In genomic region chr11:69997352-69997751, GRCh38 we compare ENCODE assay signal across 38 cellular contexts.
"Had no signal": no experiment of that assay in that cellular context is flagged by ENCODE, and none has a peak within 500 bp of the region (broad histone marks: within the 10 kb centered on the region; RNA-seq: fewer than 3 reads in every experiment).

No MANE protein-coding gene starts in this region.

- DNase-seq: activated CD4-positive, alpha-beta memory T cell treated with anti-CD3 and anti-CD28 coated beads, Interleukin-2, amount 10 ng/mL, durations not matched to agents 7 days and 5 days; activated CD4-positive, alpha-beta T cell treated with anti-CD3 and anti-CD28 coated beads for 1 hour; activated CD4-positive, alpha-beta T cell treated with anti-CD3 and anti-CD28 coated beads for 36 hours; activated CD4-positive, alpha-beta T cell treated with anti-CD3 and anti-CD28 coated beads for 48 hours; activated CD4-positive, alpha-beta T cell treated with anti-CD3 and anti-CD28 coated beads, Interleukin-2, amount 10 ng/mL, durations not matched to agents 7 days and 5 days; activated CD4-positive, alpha-beta T cell treated with anti-CD3 and anti-CD28 coated beads, Interleukin-2, amount 50 U/mL, for 48 hours; activated CD4-positive, CD25-positive, alpha-beta regulatory T cell; activated CD8-positive, alpha-beta memory T cell treated with anti-CD3 and anti-CD28 coated beads for 24 hours; activated CD8-positive, alpha-beta memory T cell treated with anti-CD3 and anti-CD28 coated beads, Interleukin-2, amount 10 ng/mL, durations not matched to agents 7 days and 5 days; activated CD8-positive, alpha-beta memory T cell treated with anti-CD3 and anti-CD28 coated beads, Interleukin-2, amount 50 U/mL, for 48 hours; activated CD8-positive, alpha-beta T cell treated with anti-CD3 and anti-CD28 coated beads, Interleukin-2, amount 10 ng/mL, durations not matched to agents 7 days and 5 days; activated effector memory CD4-positive, alpha-beta T cell treated with Interleukin-2 at 50 U/mL for 16 hours; activated gamma-delta T cell; activated naive CD4-positive, alpha-beta T cell treated with anti-CD3 and anti-CD28 coated beads, Interleukin-2, amount 10 ng/mL, durations not matched to agents 7 days and 5 days; activated naive CD4-positive, alpha-beta T cell treated with Interleukin-2 at 50 U/mL for 16 hours; activated naive CD8-positive, alpha-beta T cell treated with anti-CD3 and anti-CD28 coated beads, Interleukin-2, amount 10 ng/mL, durations not matched to agents 7 days and 5 days; activated naive CD8-positive, alpha-beta T cell treated with anti-CD3 and anti-CD28 coated beads, Interleukin-2, amount 50 U/mL, for 24 hours; activated T-cell treated with anti-CD3 and anti-CD28 coated beads, Interleukin-2, amount 50 U/mL, for 24 hours; activated T-cell treated with anti-CD3 and anti-CD28 coated beads, Interleukin-2, amount 50 U/mL, for 48 hours; amygdala; anterior cingulate cortex; caudate nucleus; cerebellar nuclear complex; T-helper 2 cell; T-helper 9 cell had no signal

- H3K27ac ChIP-seq: ascending aorta, cardiac muscle cell, VCaP had no signal

- FAIRE-seq: bronchial epithelial cell, TTC549 had no signal

- H3K27ac Mint-ChIP-seq: activated CD4-positive, alpha-beta memory T cell treated with anti-CD3 and anti-CD28 coated beads, Interleukin-2, amount 10 ng/mL, durations not matched to agents 7 days and 5 days; activated CD4-positive, alpha-beta T cell treated with anti-CD3 and anti-CD28 coated beads for 36 hours; activated CD4-positive, alpha-beta T cell treated with anti-CD3 and anti-CD28 coated beads, Interleukin-2, amount 10 ng/mL, durations not matched to agents 7 days and 5 days; activated CD8-positive, alpha-beta memory T cell treated with anti-CD3 and anti-CD28 coated beads, Interleukin-2, amount 10 ng/mL, durations not matched to agents 7 days and 5 days; activated CD8-positive, alpha-beta T cell treated with anti-CD3 and anti-CD28 coated beads, Interleukin-2, amount 10 ng/mL, durations not matched to agents 7 days and 5 days; activated naive CD4-positive, alpha-beta T cell treated with anti-CD3 and anti-CD28 coated beads, Interleukin-2, amount 10 ng/mL, durations not matched to agents 7 days and 5 days; activated naive CD4-positive, alpha-beta T cell treated with anti-CD3 and anti-CD28 coated beads, Interleukin-2, amount 50 U/mL, for 24 hours; activated naive CD8-positive, alpha-beta T cell; activated naive CD8-positive, alpha-beta T cell treated with anti-CD3 and anti-CD28 coated beads, Interleukin-2, amount 10 ng/mL, durations not matched to agents 7 days and 5 days; activated naive CD8-positive, alpha-beta T cell treated with anti-CD3 and anti-CD28 coated beads, Interleukin-2, amount 50 U/mL, for 24 hours; activated T-cell treated with anti-CD3 and anti-CD28 coated beads, Interleukin-2, amount 50 U/mL, for 24 hours; activated T-helper 2 cell treated with anti-CD3 and anti-CD28 coated beads, Interferon-gamma antibody, Interleukin-2, Interleukin-4, amounts not matched to agents 10 μg/mL and 5 μg/mL and 100 μg/mL, durations not matched to agents 14 hours and 24 hours and 36 hours; brain; T-helper 1 cell treated with Interleukin-12 subunit alpha and Interleukin-12 subunit beta and Interleukin-4 antibody, amounts not matched to agents 30 μg/mL and 1 μg/mL, for 36 hours; T-helper 2 cell treated with Interferon-gamma antibody and Interleukin-4, amounts not matched to agents 5 μg/mL and 100 μg/mL, for 36 hours had no signal

- H3K36me3 ChIP-seq: ascending aorta, cardiac muscle cell had no signal

- H3K4me3 ChIP-seq: ascending aorta, cardiac muscle cell had no signal

- H3K36me3 Mint-ChIP-seq: activated naive CD4-positive, alpha-beta T cell treated with anti-CD3 and anti-CD28 coated beads, Interleukin-2, amount 10 ng/mL, durations not matched to agents 7 days and 5 days; activated naive CD4-positive, alpha-beta T cell treated with anti-CD3 and anti-CD28 coated beads, Interleukin-2, amount 50 U/mL, for 24 hours; activated naive CD8-positive, alpha-beta T cell treated with anti-CD3 and anti-CD28 coated beads, Interleukin-2, amount 10 ng/mL, durations not matched to agents 7 days and 5 days; brain had no signal

- H3K27me3 ChIP-seq: ascending aorta, cardiac muscle cell had no signal

- ATAC-seq: activated CD4-positive, alpha-beta T cell treated with anti-CD3 and anti-CD28 coated beads for 36 hours; activated CD4-positive, CD25-positive, alpha-beta regulatory T cell treated with anti-CD3 and anti-CD28 coated beads, Interleukin-2, amount 50 U/mL, for 24 hours; activated CD8-positive, alpha-beta memory T cell treated with anti-CD3 and anti-CD28 coated beads, Interleukin-2, amount 10 ng/mL, durations not matched to agents 7 days and 5 days; activated CD8-positive, alpha-beta T cell treated with anti-CD3 and anti-CD28 coated beads, Interleukin-2, amount 10 ng/mL, durations not matched to agents 7 days and 5 days; activated naive CD8-positive, alpha-beta T cell treated with anti-CD3 and anti-CD28 coated beads, Interleukin-2, amount 50 U/mL, for 24 hours had no signal

- H3K9me3 Mint-ChIP-seq: activated naive CD8-positive, alpha-beta T cell treated with anti-CD3 and anti-CD28 coated beads, Interleukin-2, amount 10 ng/mL, durations not matched to agents 7 days and 5 days had no signal

- H3K9me3 ChIP-seq: ascending aorta had no signal

- H3K4me3 Mint-ChIP-seq: activated CD4-positive, alpha-beta memory T cell treated with anti-CD3 and anti-CD28 coated beads, Interleukin-2, amount 10 ng/mL, durations not matched to agents 7 days and 5 days; activated CD4-positive, alpha-beta T cell treated with anti-CD3 and anti-CD28 coated beads for 36 hours; activated CD4-positive, alpha-beta T cell treated with anti-CD3 and anti-CD28 coated beads, Interleukin-2, amount 10 ng/mL, durations not matched to agents 7 days and 5 days; activated CD8-positive, alpha-beta memory T cell treated with anti-CD3 and anti-CD28 coated beads, Interleukin-2, amount 10 ng/mL, durations not matched to agents 7 days and 5 days; activated CD8-positive, alpha-beta T cell treated with anti-CD3 and anti-CD28 coated beads, Interleukin-2, amount 10 ng/mL, durations not matched to agents 7 days and 5 days; activated naive CD4-positive, alpha-beta T cell treated with anti-CD3 and anti-CD28 coated beads, Interleukin-2, amount 10 ng/mL, durations not matched to agents 7 days and 5 days; activated naive CD4-positive, alpha-beta T cell treated with anti-CD3 and anti-CD28 coated beads, Interleukin-2, amount 50 U/mL, for 24 hours; activated naive CD8-positive, alpha-beta T cell; activated naive CD8-positive, alpha-beta T cell treated with anti-CD3 and anti-CD28 coated beads, Interleukin-2, amount 10 ng/mL, durations not matched to agents 7 days and 5 days; activated naive CD8-positive, alpha-beta T cell treated with anti-CD3 and anti-CD28 coated beads, Interleukin-2, amount 50 U/mL, for 24 hours; activated T-cell treated with anti-CD3 and anti-CD28 coated beads, Interleukin-2, amount 50 U/mL, for 24 hours; brain; central memory CD8-positive, alpha-beta T cell; T-helper 1 cell treated with Interleukin-12 subunit alpha and Interleukin-12 subunit beta and Interleukin-4 antibody, amounts not matched to agents 30 μg/mL and 1 μg/mL, for 36 hours; T-helper 2 cell treated with Interferon-gamma antibody and Interleukin-4, amounts not matched to agents 5 μg/mL and 100 μg/mL, for 36 hours had no signal

- H3K4me1 Mint-ChIP-seq: activated CD4-positive, alpha-beta T cell treated with anti-CD3 and anti-CD28 coated beads for 36 hours; activated naive CD4-positive, alpha-beta T cell treated with anti-CD3 and anti-CD28 coated beads, Interleukin-2, amount 10 ng/mL, durations not matched to agents 7 days and 5 days; activated naive CD4-positive, alpha-beta T cell treated with anti-CD3 and anti-CD28 coated beads, Interleukin-2, amount 50 U/mL, for 24 hours; central memory CD8-positive, alpha-beta T cell had no signal
